19 cellular contexts compared by ENCODE assay signal in the genomic region with DNA sequence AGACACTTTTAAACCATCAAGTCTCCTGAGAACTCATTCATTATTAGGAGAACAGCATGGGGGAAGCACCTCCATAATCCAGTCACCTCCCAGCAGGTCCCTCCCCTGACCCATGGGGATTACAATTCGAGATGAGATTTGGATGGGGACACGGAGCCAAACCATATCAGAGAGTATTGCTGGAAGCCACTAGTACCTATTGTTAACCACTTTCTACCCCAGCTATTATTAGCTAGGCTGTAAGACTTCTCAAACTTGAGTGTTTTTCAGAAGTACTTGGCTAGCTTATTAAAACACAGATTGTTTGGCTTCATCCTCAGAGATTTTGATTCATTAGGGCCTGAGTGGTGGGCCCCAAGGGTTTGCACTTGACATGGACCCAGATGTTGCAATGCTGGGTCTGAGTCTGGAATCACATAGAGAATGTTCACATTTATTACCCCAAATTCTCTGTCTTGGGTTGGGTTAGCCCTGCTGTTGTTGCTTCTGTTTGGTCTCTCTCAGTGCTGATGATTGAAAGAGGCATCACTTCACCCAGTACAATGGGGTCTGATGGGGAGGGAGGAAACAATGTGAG.
"Had no signal": no experiment of that assay in that cellular context is flagged by ENCODE, and none has a peak within 500 bp of the region (broad histone marks: within the 10 kb centered on the region; RNA-seq: fewer than 3 reads in every experiment).

No MANE protein-coding gene starts in this region.

- H3K9me3 ChIP-seq: SJCRH30 had no signal

- H3K4me1 ChIP-seq: SJCRH30 had no signal

- H3K4me3 ChIP-seq: SJCRH30 had no signal

- DNase-seq: KBM-7, MV-4-11, NCI-H1048, NCI-H1105, NCI-H1417, NCI-H1436 treated with DMSO at 0.1 percent for 48 hours, NCI-H1694, NCI-H187 treated with DMSO at 0.1 percent for 48 hours, NCI-H2029 treated with DMSO at 0.1 percent for 48 hours, NCI-H2171, NCI-H226, NCI-H446, NCI-H510A, NCI-H69, NCI-H774, RPMI8226, SHP77 treated with DMSO at 0.1 percent for 48 hours, SJCRH30 had no signal

- ATAC-seq: SK-N-SH treated with all-trans-retinoic acid at 6 μM for 48 hours had no signal

- H3K36me3 ChIP-seq: SJCRH30 had no signal

- H3K27ac ChIP-seq: SJCRH30 had no signal
